8 cellular contexts compared by ENCODE assay signal in the genomic region with DNA sequence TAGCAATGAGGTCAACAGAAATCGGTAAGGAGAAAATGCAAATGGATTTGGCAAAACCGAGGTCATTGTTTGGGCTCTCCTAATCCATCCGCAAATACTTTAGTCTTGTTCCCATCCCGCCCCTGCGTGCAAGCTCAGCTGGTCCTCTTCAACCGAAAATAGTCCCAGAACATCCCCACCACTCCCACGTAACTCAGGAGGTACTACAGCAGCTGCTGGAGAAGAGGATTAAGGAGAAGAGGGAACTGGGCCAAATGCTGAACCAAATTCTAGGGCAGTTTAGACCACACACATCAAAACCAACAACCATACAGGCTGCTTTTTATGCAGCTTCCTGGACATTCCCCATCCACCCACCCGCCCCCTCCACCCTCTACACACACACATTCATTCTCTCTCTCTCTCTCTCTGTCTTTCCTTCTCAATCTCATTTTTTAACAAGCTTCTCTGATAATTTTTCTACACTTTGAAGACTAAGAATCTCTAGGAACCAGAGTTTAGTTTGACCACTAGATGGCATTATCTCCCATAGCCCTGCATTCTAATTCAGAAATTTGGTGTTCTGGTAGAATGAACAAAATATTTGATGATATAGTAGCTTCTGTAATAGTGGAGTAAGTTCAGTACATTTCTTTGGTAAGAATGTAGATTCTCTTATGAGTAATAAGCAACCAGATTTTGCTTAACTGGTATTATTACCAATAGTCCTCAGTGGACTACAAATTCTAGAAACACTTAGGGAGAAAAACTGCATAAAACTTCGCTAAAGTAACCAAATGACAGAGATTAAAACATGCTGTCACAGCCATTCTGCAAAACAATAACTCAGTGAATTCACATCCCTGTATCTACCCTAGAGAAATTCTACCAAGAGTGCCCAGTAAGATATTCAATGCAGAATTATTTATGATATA. TPM values are rescaled to one million over a fixed set of nuclear protein-coding genes. Genes with fewer than 3 reads are reported as not detected.
DNase-seq lines count a peak whose midpoint lies in the region; ATAC-seq, FAIRE-seq and TF ChIP-seq lines count a peak whose summit lies in the region.

No MANE protein-coding gene starts in this region.

- no peaks in the 10 kb centered on the region for H3K4me1 ChIP-seq in psoas muscle

- DNase-seq in NCI-H1436 (lab: John Stamatoyannopoulos, UW) (peak; percentile 4), NCI-H1436 treated with DMSO at 0.1 percent for 48 hours (lab: John Stamatoyannopoulos, UW) (no peak), LNCaP clone FGC (ENCODE audit: low read depth) (no peak), globus pallidus (ENCODE audit: low spot score) (peak; percentile 42), psoas muscle (no peak)

- FAIRE-seq in TTC549 (lab: Jason Lieb, UNC) = peak; percentile 78

- TF ChIP-seq CTCF in LNCaP clone FGC (IDR thresholded peaks at IDR 0.05; ENCODE audit: control insufficient read depth, extremely low read depth, insufficient read depth) = peak; percentile 58
- TF ChIP-seq CTCF in psoas muscle (IDR thresholded peaks at IDR 0.05) = peak; percentile 72

- H3K36me3 ChIP-seq in psoas muscle (ENCODE audit: insufficient read depth in 1 of 2, low read depth in 1 of 2) = peaks cover 0 to 7% of the 10 kb centered on the region in 2 donors

- H3K9me3 ChIP-seq in psoas muscle = no peaks in the 10 kb centered on the region

- peak in 2 of 4 donors; percentile 42 to 56 for ATAC-seq in psoas muscle
- no peak for ATAC-seq in HG03175 (IDR thresholded peaks at IDR 0.05; ENCODE audit: unreplicated experiment)
- ATAC-seq in HG02759 (IDR thresholded peaks at IDR 0.05; ENCODE audit: unreplicated experiment) = no peak

- H3K4me3 ChIP-seq in LNCaP clone FGC (ENCODE audit: low read depth, low read length) (no peak overlapping the region), psoas muscle (peak overlapping the region; percentile 2)

- H3K27me3 ChIP-seq in psoas muscle (ENCODE audit: insufficient read depth in 3 of 3, low read length in 2 of 3) = no peaks in the 10 kb centered on the region

- no peak overlapping the region for H3K27ac ChIP-seq in psoas muscle

- intact Hi-C loops in psoas muscle (cut with DNase I) = loop anchor here (2.0 to 10.0 kb wide), 5 partner anchors 52 to 414 kb away; a partner anchor contains a TSS

- WGBS in psoas muscle, 3 donors = 18 to 20% (median 20%) methylated on average over 9 of the region's 9 CpGs

RNA-seq across cellular contexts. Expression of a gene that starts 52.1 kb away (rescaled TPM):
- total RNA-seq in psoas muscle = 1 to 10 TPM in 1 of 4 donors, under 1 TPM in 3; 0.21 to 1.1 (median 0.27) TPM
- under 1 TPM; 0.14 to 0.60 (median 0.35) TPM for polyA plus RNA-seq in psoas muscle

Comparison
In these comparisons a context has a peak if more than half of its experiments do, and no peak if none do; other contexts are left out.
1. DNase-seq: peak in NCI-H1436 (single experiment) and globus pallidus (single experiment); none in NCI-H1436 treated with DMSO at 0.1 percent for 48 hours (single experiment), LNCaP clone FGC (single experiment) and psoas muscle (0 of 2).